In genomic region chr5:177064500-177065277, GRCh38 we compare ENCODE assay signal across 17 cellular contexts. TPM values are rescaled to one million over a fixed set of nuclear protein-coding genes. Genes with fewer than 3 reads are reported as not detected.
"Had no signal": no experiment of that assay in that cellular context is flagged by ENCODE, and none has a peak within 500 bp of the region (broad histone marks: within the 10 kb centered on the region; RNA-seq: fewer than 3 reads in every experiment).

No MANE protein-coding gene starts in this region.

- DNase-seq: immature natural killer cell; left cardiac atrium; left ventricle myocardium inferior; lower lobe of right lung; mesendoderm; naive thymus-derived CD4-positive, alpha-beta T cell; stimulated activated CD4-positive, alpha-beta T cell treated with anti-CD3 and anti-CD28 coated beads, Interleukin-2, amount 100 ng/mL, for 48 hours; stimulated activated naive CD4-positive, alpha-beta T cell treated with Interleukin-2 at 50 U/mL for 16 hours had no signal

- ATAC-seq: left cardiac atrium; lower lobe of right lung; naive thymus-derived CD4-positive, alpha-beta T cell had no signal

- H3K4me3 ChIP-seq: left ventricle myocardium inferior, lower lobe of right lung, right atrium auricular region had no signal

- H3K27me3 Mint-ChIP-seq: central memory CD8-positive, alpha-beta T cell; dendritic cell treated with granulocyte-macrophage colony-stimulating factor and Interleukin-4, amounts not matched to agents 40 ng/mL and 50 ng/mL, for 4 days; naive thymus-derived CD4-positive, alpha-beta T cell; type B pancreatic cell had no signal

- H3K9me3 ChIP-seq: left ventricle myocardium inferior, lower lobe of right lung, neutrophil, right atrium auricular region had no signal

- H3K9me3 Mint-ChIP-seq: central memory CD8-positive, alpha-beta T cell; dendritic cell treated with granulocyte-macrophage colony-stimulating factor and Interleukin-4, amounts not matched to agents 40 ng/mL and 50 ng/mL, for 4 days; immature natural killer cell; naive thymus-derived CD4-positive, alpha-beta T cell; type B pancreatic cell had no signal

- H3K4me1 Mint-ChIP-seq: central memory CD8-positive, alpha-beta T cell; immature natural killer cell had no signal

- H3K27me3 ChIP-seq: neutrophil, right atrium auricular region had no signal

- H3K4me1 ChIP-seq: lower lobe of right lung, right atrium auricular region had no signal

- H3K4me3 Mint-ChIP-seq: central memory CD8-positive, alpha-beta T cell; dendritic cell treated with granulocyte-macrophage colony-stimulating factor and Interleukin-4, amounts not matched to agents 40 ng/mL and 50 ng/mL, for 4 days; immature natural killer cell; naive thymus-derived CD4-positive, alpha-beta T cell; type B pancreatic cell had no signal

- H3K27ac Mint-ChIP-seq: dendritic cell treated with granulocyte-macrophage colony-stimulating factor and Interleukin-4, amounts not matched to agents 40 ng/mL and 50 ng/mL, for 4 days; immature natural killer cell; type B pancreatic cell had no signal

- H3K27ac ChIP-seq: left ventricle myocardium inferior, lower lobe of right lung, neutrophil, right atrium auricular region had no signal

- FAIRE-seq: frontal cortex, keratinocyte, small intestine, urothelium cell line had no signal

RNA-seq across cellular contexts. Expression of gene FGFR4, which starts 22.0 kb away (rescaled TPM):
- polyA plus RNA-seq: immature natural killer cell had no signal
